Comparison of ENCODE assay signal across 1 cellular context in genomic region chr20:44885392-44886275, GRCh38.
TF ChIP-seq lines count a peak whose summit lies in the region.

Gene YWHAB, plus strand, starts transcription at chr20:44885705. Its CDS starts 15,829 bp downstream, at chr20:44901534.

TF ChIP-seq in K562, 482 proteins besides CTCF, POLR2A, EP300 and RAD21 (continued from another document and continues in another):
- peak; percentile 76 to 86; a peak in 3 of 4 replicates for TF ChIP-seq MAZ (CRISPR knock-in tag; conservative IDR thresholded peaks at IDR 0.05 in 1 of 2, IDR thresholded peaks at IDR 0.05 in 1 of 2)
- TF ChIP-seq SUPT5H (IDR thresholded peaks at IDR 0.05): peak; percentile 94
- no peak for TF ChIP-seq ATF2 (CRISPR knock-in tag; IDR thresholded peaks at IDR 0.05)
- no peak for TF ChIP-seq TCFL5 (CRISPR knock-in tag; conservative IDR thresholded peaks at IDR 0.05)
- peak; percentile 87 for TF ChIP-seq ZNF263 (CRISPR knock-in tag; IDR thresholded peaks at IDR 0.05; ENCODE audit: borderline replicate concordance)
- TF ChIP-seq ZNF76 (CRISPR knock-in tag; IDR thresholded peaks at IDR 0.05; ENCODE audit: borderline replicate concordance): 0 out of 2 replicates have a peak, but pooled peaks have one; percentile 47
- TF ChIP-seq C11orf30 (IDR thresholded peaks at IDR 0.05; ENCODE audit: low read depth): 0 out of 2 replicates have a peak, but pooled peaks have one; percentile 24
- peak; percentile 47 for TF ChIP-seq MYC (IDR thresholded peaks at IDR 0.05; ENCODE audit: low read depth, low read length)
- TF ChIP-seq MYC (CRISPR knock-in tag; IDR thresholded peaks at IDR 0.05; ENCODE audit: borderline replicate concordance, low read depth): no peak
- TF ChIP-seq HDAC1 (IDR thresholded peaks at IDR 0.05): no peak; a peak in 1 of 4 replicates
- peak; percentile 86; the same call in 1 of the 2 replicates for TF ChIP-seq ZBTB7A (IDR thresholded peaks at IDR 0.05; ENCODE audit: borderline replicate concordance, control insufficient read depth, low read depth, low read length)
- no peak for TF ChIP-seq STAT5A (IDR thresholded peaks at IDR 0.05; ENCODE audit: borderline replicate concordance, low read length)
- peak; percentile 66 for TF ChIP-seq NEUROD1 (IDR thresholded peaks at IDR 0.05; ENCODE audit: borderline replicate concordance, low read depth, low read length, partially characterized antibody)
- TF ChIP-seq NRF1 (conservative IDR thresholded peaks at IDR 0.05 in 1 of 2, IDR thresholded peaks at IDR 0.05 in 1 of 2): peak; percentile 62 to 66
- peak; percentile 69 for TF ChIP-seq SIN3B (IDR thresholded peaks at IDR 0.05; ENCODE audit: low read depth)
- TF ChIP-seq CREM (IDR thresholded peaks at IDR 0.05; ENCODE audit: low read depth): peak; percentile 52; the same call in 1 of the 2 replicates
- TF ChIP-seq PRDM10 (IDR thresholded peaks at IDR 0.05; ENCODE audit: partially characterized antibody): peak; percentile 65
- TF ChIP-seq ZNF512 (tag; IDR thresholded peaks at IDR 0.05): no peak
- no peak for TF ChIP-seq PHB (CRISPR knock-in tag; IDR thresholded peaks at IDR 0.05)
- peak; percentile 96 for TF ChIP-seq RBBP5 (IDR thresholded peaks at IDR 0.05; ENCODE audit: borderline replicate concordance, insufficient read depth, low read length, poor library complexity, severe bottlenecking)
- TF ChIP-seq CC2D1A (IDR thresholded peaks at IDR 0.05): no peak
- TF ChIP-seq ETS1 (conservative IDR thresholded peaks at IDR 0.05; ENCODE audit: control insufficient read depth, low read depth, low read length): peak; percentile 88; the same call in 1 of the 2 replicates
- peak; percentile 25 to 94 (median 74); a peak in 5 of 6 replicates for TF ChIP-seq ZBTB11 (CRISPR knock-in tag; IDR thresholded peaks at IDR 0.05)
- no peak for TF ChIP-seq TEAD4 (IDR thresholded peaks at IDR 0.05; ENCODE audit: low read length)
- TF ChIP-seq TEAD4 (CRISPR knock-in tag; IDR thresholded peaks at IDR 0.05; ENCODE audit: borderline replicate concordance): no peak
- peak; percentile 58 for TF ChIP-seq SP1 (CRISPR knock-in tag; IDR thresholded peaks at IDR 0.05)
- 0 out of 2 replicates have a peak, but pooled peaks have one; percentile 23 for TF ChIP-seq CLOCK (CRISPR knock-in tag; IDR thresholded peaks at IDR 0.05; ENCODE audit: borderline replicate concordance)
- TF ChIP-seq ELF2 (CRISPR knock-in tag; IDR thresholded peaks at IDR 0.05): peak; percentile 68; the same call in 1 of the 2 replicates
- TF ChIP-seq CHD1 (IDR thresholded peaks at IDR 0.05; ENCODE audit: low read length): peak; percentile 55
- TF ChIP-seq GABPB1 (CRISPR knock-in tag; IDR thresholded peaks at IDR 0.05): peak; percentile 93
- TF ChIP-seq POLR3A (IDR thresholded peaks at IDR 0.05; ENCODE audit: borderline replicate concordance, extremely low read depth, insufficient read depth, insufficient read length): no peak
- peak; percentile 78 for TF ChIP-seq FIP1L1 (IDR thresholded peaks at IDR 0.05; ENCODE audit: low read depth, low read length, poor library complexity, severe bottlenecking)
- TF ChIP-seq NFIX (CRISPR knock-in tag; IDR thresholded peaks at IDR 0.05; ENCODE audit: low read depth): no peak
- 0 out of 2 replicates have a peak, but pooled peaks have one; percentile 24 for TF ChIP-seq ZSCAN29 (IDR thresholded peaks at IDR 0.05)
- 0 out of 4 replicates have a peak, but pooled peaks of 1 of the 2 experiments have one; percentile 19 for TF ChIP-seq TRIM24 (IDR thresholded peaks at IDR 0.05)
- no peak for TF ChIP-seq DLX4 (CRISPR knock-in tag; IDR thresholded peaks at IDR 0.05)
- peak; percentile 18; the same call in 1 of the 2 replicates for TF ChIP-seq TARDBP (IDR thresholded peaks at IDR 0.05)
- no peak for TF ChIP-seq MAFF (IDR thresholded peaks at IDR 0.05; ENCODE audit: low read length)
- TF ChIP-seq ZNF57 (CRISPR knock-in tag; IDR thresholded peaks at IDR 0.05): no peak
- TF ChIP-seq NCOA6 (IDR thresholded peaks at IDR 0.05): no peak
- no peak for TF ChIP-seq NFATC3 (IDR thresholded peaks at IDR 0.05)
- TF ChIP-seq RAD51 (IDR thresholded peaks at IDR 0.05; ENCODE audit: borderline replicate concordance, low read depth): peak; percentile 72; the same call in 1 of the 2 replicates
- peak; percentile 81; the same call in 1 of the 2 replicates for TF ChIP-seq BRD4 (IDR thresholded peaks at IDR 0.05)
- TF ChIP-seq CBX3 (IDR thresholded peaks at IDR 0.05; ENCODE audit: borderline replicate concordance in 1 of 2, low read length in 2 of 2): no peak
- peak; percentile 90 for TF ChIP-seq USF2 (CRISPR knock-in tag; IDR thresholded peaks at IDR 0.05)
- TF ChIP-seq ZNF197 (CRISPR knock-in tag; IDR thresholded peaks at IDR 0.05; ENCODE audit: low read depth): no peak
- peak; percentile 42 for TF ChIP-seq HCFC1 (IDR thresholded peaks at IDR 0.05; ENCODE audit: low read depth, low read length)
- TF ChIP-seq JUNB (CRISPR knock-in tag; conservative IDR thresholded peaks at IDR 0.05): no peak
- no peak for TF ChIP-seq CHD2 (IDR thresholded peaks at IDR 0.05; ENCODE audit: low read depth, low read length)
- peak; percentile 69 for TF ChIP-seq POLR2AphosphoS5 (IDR thresholded peaks at IDR 0.05; ENCODE audit: control insufficient read depth, insufficient read depth, low read depth, low read length)
- TF ChIP-seq ETV1 (tag; conservative IDR thresholded peaks at IDR 0.05; ENCODE audit: low read depth): peak; percentile 55; the same call in 1 of the 2 replicates
- 0 out of 2 replicates have a peak, but pooled peaks have one; percentile 17 for TF ChIP-seq SAFB (IDR thresholded peaks at IDR 0.05; ENCODE audit: borderline replicate concordance, low read depth, low read length)
- TF ChIP-seq ZNF644 (tag; IDR thresholded peaks at IDR 0.05; ENCODE audit: low read depth): no peak
- no peak for TF ChIP-seq PML (IDR thresholded peaks at IDR 0.05; ENCODE audit: low read length)
- TF ChIP-seq E2F3 (CRISPR knock-in tag; IDR thresholded peaks at IDR 0.05): 0 out of 2 replicates have a peak, but pooled peaks have one; percentile 37
